ENCODE assay signal across 1 cellular context in genomic region chr10:102227050-102227449, GRCh38.
TF ChIP-seq lines count a peak whose summit lies in the region.

No MANE protein-coding gene starts in this region.

TF ChIP-seq in IMR-90, 13 proteins besides CTCF, POLR2A, EP300 and RAD21:
- TF ChIP-seq CHD1 (IDR thresholded peaks at IDR 0.05; ENCODE audit: low read depth, low read length): no peak
- peak; percentile 93 for TF ChIP-seq CEBPB (IDR thresholded peaks at IDR 0.05; ENCODE audit: low read depth, low read length)
- no peak for TF ChIP-seq NFE2L2 (IDR thresholded peaks at IDR 0.05; ENCODE audit: low read depth, low read length)
- peak; percentile 20; the same call in 1 of the 2 replicates for TF ChIP-seq MAZ (IDR thresholded peaks at IDR 0.05; ENCODE audit: borderline replicate concordance, low read depth, low read length)
